In the genomic region with DNA sequence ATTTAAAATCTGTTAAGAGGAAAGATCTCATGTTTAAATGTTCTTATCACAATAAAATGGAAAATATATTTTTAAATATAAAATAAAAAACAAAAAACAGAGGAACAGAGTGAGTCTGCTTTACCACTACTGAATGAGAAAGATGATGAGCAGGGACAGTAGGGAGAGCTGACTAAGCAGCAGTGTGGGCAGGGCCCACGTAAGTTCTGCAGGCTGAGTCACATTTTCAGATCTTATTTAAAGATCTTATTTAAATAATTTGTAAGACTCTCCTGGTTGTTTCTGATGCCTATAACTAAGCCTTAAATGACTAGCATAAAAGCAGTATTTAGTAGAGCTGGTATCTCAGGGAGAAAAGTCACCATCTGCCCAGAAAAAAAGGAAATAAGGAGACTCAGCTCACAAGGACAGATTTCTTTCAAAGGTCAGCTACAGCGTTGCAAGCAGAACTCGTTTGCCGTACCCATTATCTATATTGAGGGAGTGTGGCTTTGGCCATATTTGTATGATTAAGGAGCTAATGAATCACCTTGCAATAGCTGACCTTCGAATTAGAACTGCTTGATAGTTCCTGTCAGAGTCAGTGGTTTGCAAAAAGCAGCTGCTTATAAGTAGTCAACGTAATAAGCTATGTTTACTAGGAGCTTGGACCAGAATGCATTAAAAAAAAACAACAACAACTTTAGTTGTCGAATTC, we compare ENCODE assay signal across 11 cellular contexts.
DNase-seq lines count a peak whose midpoint lies in the region; ATAC-seq, FAIRE-seq and TF ChIP-seq lines count a peak whose summit lies in the region.
"Had no signal": no experiment of that assay in that cellular context is flagged by ENCODE, and none has a peak within 500 bp of the region (broad histone marks: within the 10 kb centered on the region; RNA-seq: fewer than 3 reads in every experiment).

No MANE protein-coding gene starts in this region.

- H3K9me3 ChIP-seq in AG04450 (ENCODE audit: control insufficient read depth, insufficient read depth, low read length), result no peaks in the 10 kb centered on the region
- H3K9me3 ChIP-seq: right lobe of liver had no signal

- H3K27me3 ChIP-seq in AG04450 (ENCODE audit: control insufficient read depth, insufficient read depth, low read length), result no peaks in the 10 kb centered on the region
- no peaks in the 10 kb centered on the region for H3K27me3 ChIP-seq in bronchial epithelial cell (ENCODE audit: control insufficient read depth, insufficient read depth, low read length)
- H3K27me3 ChIP-seq: right lobe of liver had no signal

- no peak overlapping the region for H3K27ac ChIP-seq in AG04450 (ENCODE audit: low read depth, low read length)
- H3K27ac ChIP-seq: coronary artery, right lobe of liver had no signal

- TF ChIP-seq CTCF in AG04450 (IDR thresholded peaks at IDR 0.05; ENCODE audit: low read depth, low read length), result no peak
- no peak for TF ChIP-seq CTCF in bronchial epithelial cell (IDR thresholded peaks at IDR 0.05; ENCODE audit: insufficient read depth, low read length, severe bottlenecking)

- DNase-seq in AG04450 (ENCODE audit: low read depth, low spot score) (peak; percentile 26), bronchial epithelial cell (ENCODE audit: low read depth) (peak; percentile 61), DMS79 treated with DMSO at 0.1 percent for 48 hours (lab: John Stamatoyannopoulos, UW) (no peak), LoVo (ENCODE audit: low spot score) (no peak)
- DNase-seq: Calu3, right lobe of liver had no signal

- no peaks in the 10 kb centered on the region for H3K36me3 ChIP-seq in bronchial epithelial cell (ENCODE audit: control insufficient read depth, insufficient read depth, low read length)
- H3K36me3 ChIP-seq: right lobe of liver had no signal

- ATAC-seq in GM19025 (IDR thresholded peaks at IDR 0.05; ENCODE audit: low read depth, unreplicated experiment) (peak; percentile 65), HG03342 (IDR thresholded peaks at IDR 0.05; ENCODE audit: unreplicated experiment) (peak; percentile 59), HG02981 (IDR thresholded peaks at IDR 0.05; ENCODE audit: unreplicated experiment) (no peak), GM21515 (IDR thresholded peaks at IDR 0.05; ENCODE audit: unreplicated experiment) (no peak)
- ATAC-seq: right lobe of liver had no signal

- CTCF ChIA-PET in AG04450 (lab: Charles Lee), result no interaction called here

- H3K4me3 ChIP-seq in AG04450 (ENCODE audit: low read depth, low read length) (no peak overlapping the region; the same call in 1 of the 2 replicates), bronchial epithelial cell (ENCODE audit: low read depth, low read length) (no peak overlapping the region)
- H3K4me3 ChIP-seq: coronary artery, right lobe of liver had no signal

- POLR2A ChIA-PET in AG04450 (lab: Yijun Ruan, JAX), result interaction anchor here (0.6 kb wide), 1 partner anchor 459 kb away, joined by 6 read pairs; no protein-coding TSS in a partner anchor

- FAIRE-seq in bronchial epithelial cell (lab: Jason Lieb, UNC), result no peak

Comparison
In these comparisons a context has a peak if more than half of its experiments do, and no peak if none do; other contexts are left out.
1. DNase-seq: peak in AG04450 (single experiment) and bronchial epithelial cell (single experiment); none in DMS79 treated with DMSO at 0.1 percent for 48 hours (single experiment) and LoVo (single experiment).
2. ATAC-seq: peak in GM19025 (single experiment) and HG03342 (single experiment); none in HG02981 (single experiment) and GM21515 (single experiment).